In the genomic region with DNA sequence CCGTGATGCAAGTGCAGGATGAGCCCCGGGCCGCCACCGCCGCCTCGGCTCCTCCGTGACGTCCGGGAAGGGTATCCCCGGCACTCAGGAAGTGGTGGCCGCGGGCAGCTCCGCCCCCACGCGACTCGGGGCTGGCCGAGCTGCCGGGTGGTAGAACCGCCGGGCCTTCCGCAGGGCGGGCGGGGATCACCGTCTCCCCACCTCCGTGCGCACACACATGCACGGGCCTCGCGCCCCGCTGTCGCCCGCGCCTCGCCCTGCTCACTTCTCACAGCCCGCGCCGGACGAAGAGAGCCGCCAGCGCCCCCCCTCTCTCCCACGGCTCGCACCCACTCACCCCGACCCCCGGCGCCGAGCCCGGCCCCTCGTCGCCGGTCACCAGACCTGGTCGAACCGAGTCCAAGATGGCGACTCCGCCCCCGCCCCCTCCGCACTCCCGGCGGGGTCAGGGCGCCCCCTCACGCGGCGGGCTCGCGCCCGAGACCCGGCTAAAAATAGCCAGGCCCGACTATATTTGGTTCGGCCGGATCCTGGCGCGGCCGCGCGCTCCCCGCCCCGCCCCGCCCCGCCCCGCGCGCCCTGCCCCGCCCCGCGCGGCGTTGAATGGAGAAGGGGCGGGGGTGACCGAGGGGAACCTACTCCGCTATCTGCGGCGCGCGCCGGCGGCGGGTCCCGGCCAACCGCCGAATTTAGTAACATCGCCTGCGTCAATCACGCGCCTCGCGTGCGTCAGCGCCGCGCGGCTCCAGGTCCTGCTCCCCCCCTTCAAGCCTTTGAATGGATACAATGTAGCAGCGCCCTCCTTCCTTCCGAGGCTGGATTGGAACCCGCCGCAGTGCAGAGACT, we compare ENCODE assay signal across 8 cellular contexts. TPM values are rescaled to one million over a fixed set of nuclear protein-coding genes. Genes with fewer than 3 reads are reported as not detected.
DNase-seq lines count a peak whose midpoint lies in the region; ATAC-seq and TF ChIP-seq lines count a peak whose summit lies in the region.

No MANE protein-coding gene starts in this region.

- dilution Hi-C loops in mammary epithelial cell (cut with HindIII; ENCODE audit: low sequenced_read_pairs): no loop called here

- H3K4me1 Mint-ChIP-seq in immature natural killer cell: peaks cover 53 to 58% of the 10 kb centered on the region in 2 donors

- CTCF ChIA-PET in AG04450 (lab: Charles Lee) (interaction anchor here (1.9 to 2.1 kb wide), 2 partner anchors 403 to 506 kb away, joined by 5 read pairs; no protein-coding TSS in a partner anchor), mammary epithelial cell (lab: Charles Lee; ENCODE audit: low non-redundant PET) (no interaction called here)

- peak overlapping the region; percentile 88 for H3K9ac ChIP-seq in mammary epithelial cell (ENCODE audit: insufficient read depth, low read length)

- H3K4me3 Mint-ChIP-seq in immature natural killer cell: peak overlapping the region; percentile 93 to 98 (median 96)

- no peaks in the 10 kb centered on the region for H3K36me3 Mint-ChIP-seq in immature natural killer cell

- peak; percentile 39 for ATAC-seq in GM18870 (IDR thresholded peaks at IDR 0.05; ENCODE audit: unreplicated experiment)
- peak; percentile 41 for ATAC-seq in HG03108 (IDR thresholded peaks at IDR 0.05; ENCODE audit: unreplicated experiment)

- intact Hi-C loops in mammary epithelial cell (cut with micrococcal nuclease): loop anchor here (1.0 to 10.0 kb wide), 10 partner anchors 12 to 778 kb away; partner anchors contain the start of genes ALG2, ERP44, INVS and MSANTD3

- 2% methylated on average over 26 of the region's 114 CpGs for WGBS in mammary epithelial cell (ENCODE audit: low coverage, missing lambda C conversion rate)

- TF ChIP-seq CTCF in AG04450 (IDR thresholded peaks at IDR 0.05; ENCODE audit: low read depth, low read length) (no peak), WERI-Rb-1 (IDR thresholded peaks at IDR 0.05; ENCODE audit: low read depth, low read length) (peak; percentile 16; the same call in 1 of the 2 replicates), mammary epithelial cell (conservative IDR thresholded peaks at IDR 0.05 in 1 of 2, IDR thresholded peaks at IDR 0.05 in 1 of 2; ENCODE audit: extremely low read depth in 1 of 2, insufficient read depth in 1 of 2, low read depth in 1 of 2, low read length in 2 of 2) (no peak)

- BruUV-seq in mammary epithelial cell (replicated peaks; lab: Mats Ljungman, UMichigan): no TSS peak

- peaks cover 5% of the 10 kb centered on the region for H3K36me3 ChIP-seq in WERI-Rb-1
- H3K36me3 ChIP-seq in mammary epithelial cell (ENCODE audit: insufficient read depth, low read length): no peaks in the 10 kb centered on the region

- DNase-seq in AG04450 (ENCODE audit: low read depth, low spot score) (peak; percentile 87), NCI-H2171 treated with DMSO at 0.1 percent for 48 hours (lab: John Stamatoyannopoulos, UW) (peak; percentile 94), WERI-Rb-1 (peak; percentile 97), mammary epithelial cell (peak; percentile 91), immature natural killer cell (peak; percentile 99), smooth muscle cell of the brain vasculature (ENCODE audit: low read depth, low spot score) (peak; percentile 82)

- H3K4me3 ChIP-seq in AG04450 (ENCODE audit: low read depth, low read length): peak overlapping the region; percentile 81
- peak overlapping the region; percentile 78 for H3K4me3 ChIP-seq in WERI-Rb-1 (ENCODE audit: low read depth, low read length)
- peak overlapping the region; percentile 87 to 92 (median 92) for H3K4me3 ChIP-seq in mammary epithelial cell (replicated peaks in 1 of 3; ENCODE audit: insufficient read depth in 1 of 3, low read depth in 2 of 3, low read length in 3 of 3)

- peaks cover 35% of the 10 kb centered on the region for H3K4me1 ChIP-seq in mammary epithelial cell (ENCODE audit: insufficient read depth, low read length)

- no peaks in the 10 kb centered on the region for H3K79me2 ChIP-seq in mammary epithelial cell (ENCODE audit: insufficient read depth, low read length)

- H3K27ac ChIP-seq in AG04450 (ENCODE audit: low read depth, low read length): peak overlapping the region; percentile 98
- H3K27ac ChIP-seq in WERI-Rb-1: peak overlapping the region; percentile 98
- H3K27ac ChIP-seq in mammary epithelial cell (ENCODE audit: insufficient read depth, low read depth, low read length): peak overlapping the region; percentile 83

- H3K27me3 ChIP-seq in AG04450 (ENCODE audit: control insufficient read depth, insufficient read depth, low read length) (peaks cover under 1% of the 10 kb centered on the region), WERI-Rb-1 (ENCODE audit: insufficient read depth, low read depth, severe bottlenecking) (peaks cover 23% of the 10 kb centered on the region), mammary epithelial cell (ENCODE audit: insufficient read depth, low read length) (peaks cover 8% of the 10 kb centered on the region)

- peak overlapping the region; percentile 94 to 100 (median 100) for H3K27ac Mint-ChIP-seq in immature natural killer cell

- peaks cover 0 to 4% (median 0%) of the 10 kb centered on the region in 6 donors for H3K9me3 Mint-ChIP-seq in immature natural killer cell

- H4K20me1 ChIP-seq in mammary epithelial cell (ENCODE audit: insufficient read depth, low read length): no peaks in the 10 kb centered on the region

- POLR2A ChIA-PET in AG04450 (lab: Yijun Ruan, JAX): interaction anchor here (0.5 to 1.2 kb wide), 4 partner anchors 197 to 598 kb away, joined by 3 to 4 read pairs (median 3); partner anchors contain the start of genes ALG2 and SEC61B

- in situ Hi-C loops in mammary epithelial cell (cut with MboI; ENCODE audit: low sequenced_read_pairs in 2 of 2): loop anchor here in 1 of 2 donors (25.0 kb wide), 4 partner anchors 93 to 768 kb away; partner anchors contain the start of genes CAVIN4 and STX17

- peak overlapping the region; percentile 100 for H3K4me2 ChIP-seq in mammary epithelial cell (ENCODE audit: insufficient read depth, low read depth, low read length)

- H2AFZ ChIP-seq in mammary epithelial cell (ENCODE audit: low read depth, low read length): peak overlapping the region; percentile 94

- peaks cover 53 to 65% (median 59%) of the 10 kb centered on the region in 3 donors for H3K27me3 Mint-ChIP-seq in immature natural killer cell (ENCODE audit: low read depth in 3 of 3)

- H3K9me3 ChIP-seq in AG04450 (ENCODE audit: control insufficient read depth, insufficient read depth, low read length): no peaks in the 10 kb centered on the region; the same call in 1 of the 2 replicates
- H3K9me3 ChIP-seq in WERI-Rb-1 (ENCODE audit: severe bottlenecking): no peaks in the 10 kb centered on the region
- no peaks in the 10 kb centered on the region for H3K9me3 ChIP-seq in mammary epithelial cell (replicated peaks; ENCODE audit: insufficient read depth, low read length)

RNA-seq across cellular contexts. Expression of gene NR4A3, which starts 2.0 kb away (rescaled TPM):
- polyA plus RNA-seq in AG04450 (2011; rRNA removed) (0.14 and 0.17 TPM in 2 replicates), mammary epithelial cell (0.03 TPM), immature natural killer cell (1 to 10 TPM in 1 of 3 donors, under 1 TPM in 2; 0.83 to 1.1 (median 0.88) TPM)
- polyA minus RNA-seq in AG04450 (2011; rRNA and poly(A)+ RNA removed): 0.48 and 0.64 TPM in 2 replicates
- under 1 TPM; under 0.01 to 0.09 TPM for total RNA-seq in mammary epithelial cell
- polyA minus RNA-seq in mammary epithelial cell: not detected

Comparison
In these comparisons a context has a peak if more than half of its experiments do, and no peak if none do; other contexts are left out.
1. Peak in every context shown above with its lines: DNase-seq, ATAC-seq, H3K4me3 ChIP-seq and H3K27ac ChIP-seq.